In the genomic region with DNA sequence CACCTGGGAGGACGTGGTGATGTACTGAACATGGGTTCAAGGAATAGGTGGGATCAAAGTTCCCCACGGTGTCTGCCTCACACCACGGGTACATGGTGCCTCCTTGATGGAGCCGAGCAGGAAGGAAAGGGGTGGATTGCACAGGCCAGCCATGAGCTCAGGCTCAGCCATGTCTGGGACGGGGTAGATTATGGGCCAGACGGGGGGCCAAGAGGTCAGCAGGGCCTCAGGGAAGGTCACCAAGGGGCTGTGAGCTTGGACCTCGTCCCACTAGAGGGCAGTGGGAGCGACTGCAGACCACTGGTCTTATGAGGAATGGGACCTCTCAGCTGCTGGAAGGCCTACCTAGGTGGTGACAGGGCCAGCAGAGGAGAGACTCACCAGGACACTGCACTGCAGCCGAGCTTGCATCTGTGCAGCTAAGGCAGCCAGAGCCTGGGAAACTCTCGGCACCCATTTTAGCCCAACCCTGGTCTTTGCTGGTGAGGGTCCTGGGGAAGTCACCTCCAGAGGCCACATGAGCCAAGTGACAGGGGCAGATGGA, we compare ENCODE assay signal across 22 cellular contexts. TPM values are rescaled to one million over a fixed set of nuclear protein-coding genes. Genes with fewer than 3 reads are reported as not detected.
A peak's percentile ranks its signal among the peaks of the same experiment; 100 is the strongest.
DNase-seq lines count a peak whose midpoint lies in the region; ATAC-seq lines count a peak whose summit lies in the region.
"Had no signal": no experiment of that assay in that cellular context is flagged by ENCODE, and none has a peak within 500 bp of the region (broad histone marks: within the 10 kb centered on the region; RNA-seq: fewer than 3 reads in every experiment).

No MANE protein-coding gene starts in this region.

- no peak for DNase-seq in CD4-positive, CD25-positive, alpha-beta regulatory T cell
- DNase-seq in posterior vena cava (ENCODE audit: low spot score), result peak; percentile 19
- DNase-seq in left ventricle myocardium superior, result no peak
- DNase-seq in ACHN, result no peak
- DNase-seq: CD4-positive, alpha-beta T cell; CD8-positive, alpha-beta memory T cell; DMS 273 treated with DMSO at 0.1 percent for 48 hours; DMS79; EL; GDM1; H9 had no signal

- ATAC-seq in CD4-positive, CD25-positive, alpha-beta regulatory T cell (ENCODE audit: low read depth in 2 of 2), result no peak
- ATAC-seq in esophagus mucosa (peak; percentile 20), left ventricle myocardium superior (no peak)
- ATAC-seq in stimulated activated memory B cell treated with anti-CD40 and anti-IgM and Interleukin-4, amounts not matched to agents 10 μg/mL and 1 μg/mL and 100 μg/mL, for 72 hours, result no peak
- ATAC-seq: GM12878, GM23338, HCT116 had no signal

- peaks cover 17% of the 10 kb centered on the region for H3K4me1 ChIP-seq in CD4-positive, CD25-positive, alpha-beta regulatory T cell (ENCODE audit: control insufficient read depth, insufficient read depth, low read length, poor library complexity, severe bottlenecking)
- H3K4me1 ChIP-seq: BLaER1 had no signal

- H3K36me3 Mint-ChIP-seq in CD4-positive, CD25-positive, alpha-beta regulatory T cell, result peaks cover 7% of the 10 kb centered on the region
- no peaks in the 10 kb centered on the region for H3K36me3 Mint-ChIP-seq in stimulated activated memory B cell treated with anti-CD40 and anti-IgM and Interleukin-4, amounts not matched to agents 10 μg/mL and 1 μg/mL and 100 μg/mL, for 72 hours

- in situ Hi-C loops in ACHN (cut with HindIII; ENCODE audit: low pct_ligation_motif_present, low pct_unique_long_range_greater_than_20kb, low sequenced_read_pairs), result no loop called here

- peaks cover 13% of the 10 kb centered on the region for H3K36me3 ChIP-seq in CD4-positive, CD25-positive, alpha-beta regulatory T cell (ENCODE audit: control insufficient read depth, insufficient read depth, low read length)
- H3K36me3 ChIP-seq in KOPT-K1 (ENCODE audit: insufficient read depth, low read length), result peaks cover 49% of the 10 kb centered on the region

- no peaks in the 10 kb centered on the region for H3K27me3 ChIP-seq in CD4-positive, CD25-positive, alpha-beta regulatory T cell (ENCODE audit: control insufficient read depth, insufficient read depth, low read length)
- H3K27me3 ChIP-seq: BLaER1 had no signal

- H3K27me3 Mint-ChIP-seq in CD4-positive, CD25-positive, alpha-beta regulatory T cell, result no peaks in the 10 kb centered on the region
- no peaks in the 10 kb centered on the region for H3K27me3 Mint-ChIP-seq in stimulated activated memory B cell treated with anti-CD40 and anti-IgM and Interleukin-4, amounts not matched to agents 10 μg/mL and 1 μg/mL and 100 μg/mL, for 72 hours
- H3K27me3 Mint-ChIP-seq: B cell had no signal

- H3K4me3 ChIP-seq in CD4-positive, CD25-positive, alpha-beta regulatory T cell (ENCODE audit: low read depth, low read length), result no peak overlapping the region
- H3K4me3 ChIP-seq: BLaER1, GM12878, GM23338 had no signal

- intact Hi-C loops in posterior vena cava (cut with DNase I), result no loop called here
- intact Hi-C loops in left ventricle myocardium superior (cut with micrococcal nuclease), result no loop called here

- H3K9me3 ChIP-seq in CD4-positive, CD25-positive, alpha-beta regulatory T cell (ENCODE audit: control insufficient read depth in 2 of 2, low read length in 2 of 2), result no peaks in the 10 kb centered on the region
- H3K9me3 ChIP-seq in KOPT-K1 (ENCODE audit: insufficient read depth, low read length, poor library complexity, severe bottlenecking), result peaks cover 16% of the 10 kb centered on the region

- peaks cover 0 to 3% (median 1%) of the 10 kb centered on the region in 7 donors for H3K9me3 Mint-ChIP-seq in CD4-positive, CD25-positive, alpha-beta regulatory T cell
- H3K9me3 Mint-ChIP-seq in stimulated activated memory B cell treated with anti-CD40 and anti-IgM and Interleukin-4, amounts not matched to agents 10 μg/mL and 1 μg/mL and 100 μg/mL, for 72 hours, result no peaks in the 10 kb centered on the region

- H3K27ac Mint-ChIP-seq in CD4-positive, CD25-positive, alpha-beta regulatory T cell, result peak overlapping the region; percentile 47 to 82 (median 62)
- no peak overlapping the region for H3K27ac Mint-ChIP-seq in stimulated activated memory B cell treated with anti-CD40 and anti-IgM and Interleukin-4, amounts not matched to agents 10 μg/mL and 1 μg/mL and 100 μg/mL, for 72 hours
- H3K27ac Mint-ChIP-seq: B cell; CD4-positive, alpha-beta T cell; GM23338; H9 had no signal

- H3K4me3 Mint-ChIP-seq in CD4-positive, CD25-positive, alpha-beta regulatory T cell, result peak overlapping the region in 1 of 4 donors; percentile 30
- H3K4me3 Mint-ChIP-seq in stimulated activated memory B cell treated with anti-CD40 and anti-IgM and Interleukin-4, amounts not matched to agents 10 μg/mL and 1 μg/mL and 100 μg/mL, for 72 hours, result no peak overlapping the region
- H3K4me3 Mint-ChIP-seq: B cell; CD4-positive, alpha-beta T cell; CD8-positive, alpha-beta memory T cell; GM23338; H9 had no signal

- H3K4me1 Mint-ChIP-seq in CD4-positive, CD25-positive, alpha-beta regulatory T cell, result peaks cover 4 to 41% (median 29%) of the 10 kb centered on the region in 4 donors
- H3K4me1 Mint-ChIP-seq in stimulated activated memory B cell treated with anti-CD40 and anti-IgM and Interleukin-4, amounts not matched to agents 10 μg/mL and 1 μg/mL and 100 μg/mL, for 72 hours, result no peaks in the 10 kb centered on the region
- H3K4me1 Mint-ChIP-seq: B cell, GM23338 had no signal

- no peak overlapping the region for H3K27ac ChIP-seq in CD4-positive, CD25-positive, alpha-beta regulatory T cell (ENCODE audit: insufficient read depth, low read length, poor library complexity, severe bottlenecking)
- H3K27ac ChIP-seq in KOPT-K1 (ENCODE audit: low read depth, low read length, poor library complexity, severe bottlenecking), result peak overlapping the region; percentile 20
- H3K27ac ChIP-seq: BLaER1, C4-2B had no signal

RNA-seq across cellular contexts. Expression of a gene that starts 38.4 kb away (rescaled TPM):
- 39.7 TPM for total RNA-seq in CD4-positive, CD25-positive, alpha-beta regulatory T cell
- 10 to 100 TPM; 18.7 to 33.7 (median 26.3) TPM for polyA plus RNA-seq in CD4-positive, CD25-positive, alpha-beta regulatory T cell
- total RNA-seq in esophagus mucosa (not detected), posterior vena cava (under 1 TPM; 0.14 TPM), left ventricle myocardium superior (not detected)
- total RNA-seq: A673 had no signal
- polyA plus RNA-seq: AG04450 had no signal

Comparison
In these comparisons a context has a peak if more than half of its experiments do, and no peak if none do; other contexts are left out.
1. RNA of a gene that starts 38.4 kb away (total RNA-seq): 39.7 TPM in CD4-positive, CD25-positive, alpha-beta regulatory T cell (single experiment); 0.14 TPM in posterior vena cava, not detected in left ventricle myocardium superior (single experiment) and not detected in esophagus mucosa (single experiment); every median in the first group is over 10 times any median in the second.